8 cellular contexts compared by ENCODE assay signal in the genomic region with DNA sequence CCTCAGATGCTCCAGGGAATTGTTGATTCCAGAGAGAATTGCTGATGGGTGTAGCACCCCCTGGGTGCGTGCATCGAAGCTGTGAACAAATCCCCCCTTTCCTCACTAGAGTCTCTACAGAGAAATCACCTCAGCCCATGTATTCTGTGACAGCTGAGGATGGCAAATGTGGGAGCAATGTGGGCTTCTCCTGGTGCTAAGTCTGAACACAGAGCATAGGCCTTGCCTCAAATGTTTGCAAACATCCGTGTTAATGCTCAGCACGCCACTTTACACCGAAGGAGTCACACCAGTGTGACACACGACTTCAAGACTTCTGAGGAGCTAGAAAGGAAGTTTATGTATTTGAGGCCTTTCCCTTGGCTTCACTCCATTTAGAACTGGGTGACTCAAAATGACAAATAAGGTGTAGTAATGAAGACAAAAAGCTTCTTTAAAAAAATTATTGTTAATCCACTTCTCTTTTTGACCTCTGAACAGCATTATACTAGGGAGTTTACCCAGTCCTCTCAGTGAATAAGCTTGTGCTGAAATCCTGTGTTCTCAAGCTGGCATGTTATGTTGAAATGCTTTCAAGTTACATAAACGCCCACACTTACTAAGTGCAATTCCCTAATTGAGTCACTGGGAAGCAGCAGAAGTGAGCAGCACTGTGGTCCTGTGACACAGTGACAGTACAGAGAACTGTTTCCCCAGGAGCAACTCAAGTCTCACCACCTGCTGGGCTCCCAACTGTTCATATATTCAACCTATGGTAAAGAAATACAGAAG.
DNase-seq lines count a peak whose midpoint lies in the region; ATAC-seq and TF ChIP-seq lines count a peak whose summit lies in the region.

No MANE protein-coding gene starts in this region.

- DNase-seq in GM04503 (ENCODE audit: low read depth): peak; percentile 76
- no peak for DNase-seq in WTC11 (ENCODE audit: low spot score)
- peak; percentile 7 to 89 (median 59) for DNase-seq in head of caudate nucleus
- peak; percentile 48 for DNase-seq in pulmonary artery endothelial cell (ENCODE audit: low read depth, low spot score)
- no peak for DNase-seq in NCI-H2196 treated with DMSO at 0.1 percent for 48 hours (lab: John Stamatoyannopoulos, UW; ENCODE audit: unreplicated experiment)
- DNase-seq in activated naive CD4-positive, alpha-beta T cell treated with Interleukin-2 at 50 U/mL for 16 hours: no peak

- H3K9me3 Mint-ChIP-seq in WTC11: no peaks in the 10 kb centered on the region

- peaks cover 20% of the 10 kb centered on the region for H3K27me3 Mint-ChIP-seq in WTC11 (ENCODE audit: low read depth)

- POLR2A ChIA-PET in WTC11 (lab: Charles Lee): no interaction called here

- CTCF ChIA-PET in WTC11 (lab: Charles Lee): interaction anchor here (0.9 kb wide), 1 partner anchor 27 kb away, joined by 3 read pairs; no protein-coding TSS in a partner anchor

- no peak overlapping the region for H3K4me3 Mint-ChIP-seq in WTC11

- intact Hi-C loops in head of caudate nucleus (cut with DNase I): no loop called here

- no peak for TF ChIP-seq CTCF in WTC11 (IDR thresholded peaks at IDR 0.05)

- H3K4me1 Mint-ChIP-seq in WTC11: peaks cover 42% of the 10 kb centered on the region

- H3K36me3 Mint-ChIP-seq in WTC11: no peaks in the 10 kb centered on the region

- peak overlapping the region; percentile 17; the same call in 1 of the 2 replicates for H3K27ac Mint-ChIP-seq in WTC11

- ATAC-seq in GM21390 (IDR thresholded peaks at IDR 0.05; ENCODE audit: unreplicated experiment): peak; percentile 80
- peak; percentile 80 for ATAC-seq in HG03565 (IDR thresholded peaks at IDR 0.05; ENCODE audit: unreplicated experiment)
- peak; percentile 61 for ATAC-seq in WTC11

TF ChIP-seq in WTC11, 78 proteins besides CTCF, POLR2A, EP300 and RAD21:
- no peak for TF ChIP-seq CREB1 (CRISPR knock-in tag; IDR thresholded peaks at IDR 0.05)
- TF ChIP-seq, protein P1, sequence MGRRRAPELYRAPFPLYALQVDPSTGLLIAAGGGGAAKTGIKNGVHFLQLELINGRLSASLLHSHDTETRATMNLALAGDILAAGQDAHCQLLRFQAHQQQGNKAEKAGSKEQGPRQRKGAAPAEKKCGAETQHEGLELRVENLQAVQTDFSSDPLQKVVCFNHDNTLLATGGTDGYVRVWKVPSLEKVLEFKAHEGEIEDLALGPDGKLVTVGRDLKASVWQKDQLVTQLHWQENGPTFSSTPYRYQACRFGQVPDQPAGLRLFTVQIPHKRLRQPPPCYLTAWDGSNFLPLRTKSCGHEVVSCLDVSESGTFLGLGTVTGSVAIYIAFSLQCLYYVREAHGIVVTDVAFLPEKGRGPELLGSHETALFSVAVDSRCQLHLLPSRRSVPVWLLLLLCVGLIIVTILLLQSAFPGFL (CRISPR knock-in tag; IDR thresholded peaks at IDR 0.05; ENCODE audit: borderline replicate concordance): no peak
TF ChIP-seq in WTC11: peak in this region for 0.

Comparison
In these comparisons a context has a peak if more than half of its experiments do, and no peak if none do; other contexts are left out.
1. DNase-seq: peak in GM04503 (single experiment), head of caudate nucleus (42 of 42) and pulmonary artery endothelial cell (single experiment); none in WTC11 (single experiment), NCI-H2196 treated with DMSO at 0.1 percent for 48 hours (single experiment) and activated naive CD4-positive, alpha-beta T cell treated with Interleukin-2 at 50 U/mL for 16 hours (single experiment).
2. Peak in every context shown above with its lines, with median percentiles within 50 percentile points of each other: ATAC-seq.